In the genomic region with DNA sequence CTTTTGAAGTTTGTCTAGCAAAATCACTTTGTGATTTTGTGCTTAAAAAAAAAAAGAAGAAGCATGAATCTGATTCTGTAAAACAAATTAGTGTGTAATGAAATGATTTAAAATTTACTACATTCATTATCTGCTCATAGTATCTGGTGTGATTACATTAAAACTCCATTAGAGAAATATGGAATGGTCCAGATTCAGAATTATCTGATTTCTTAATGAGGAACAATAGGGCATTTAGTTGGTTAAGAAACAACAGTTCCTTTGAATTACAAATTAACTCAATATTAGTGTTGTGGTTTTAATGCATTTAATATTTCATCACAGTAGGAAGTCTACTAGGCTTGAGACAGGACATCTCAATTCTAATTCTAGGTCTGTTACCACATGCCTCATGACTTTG, we compare ENCODE assay signal across 29 cellular contexts.
"Had no signal": no experiment of that assay in that cellular context is flagged by ENCODE, and none has a peak within 500 bp of the region (broad histone marks: within the 10 kb centered on the region; RNA-seq: fewer than 3 reads in every experiment).

No MANE protein-coding gene starts in this region.

- H3K4me1 ChIP-seq: esophagus muscularis mucosa, esophagus squamous epithelium, foreskin keratinocyte, gastrocnemius medialis, gastroesophageal sphincter, heart left ventricle, heart right ventricle had no signal

- H3K9me3 Mint-ChIP-seq: dendritic cell treated with granulocyte-macrophage colony-stimulating factor and Interleukin-4, amounts not matched to agents 40 ng/mL and 50 ng/mL, for 4 days; effector memory CD8-positive, alpha-beta T cell had no signal

- H3K9me3 ChIP-seq: esophagus muscularis mucosa, esophagus squamous epithelium, gastrocnemius medialis, gastroesophageal sphincter, heart left ventricle, heart right ventricle had no signal

- H3K27ac Mint-ChIP-seq: dendritic cell treated with granulocyte-macrophage colony-stimulating factor and Interleukin-4, amounts not matched to agents 40 ng/mL and 50 ng/mL, for 4 days; effector memory CD8-positive, alpha-beta T cell; endodermal cell had no signal

- H3K27ac ChIP-seq: coronary artery, dorsolateral prefrontal cortex, epithelial cell of prostate, esophagus muscularis mucosa, esophagus squamous epithelium, foreskin keratinocyte, gastrocnemius medialis, gastroesophageal sphincter, heart left ventricle, heart right ventricle, hepatocyte had no signal

- H2AFZ ChIP-seq: hepatocyte had no signal

- H3K36me3 ChIP-seq: esophagus muscularis mucosa, esophagus squamous epithelium, gastrocnemius medialis, gastroesophageal sphincter, heart left ventricle, heart right ventricle had no signal

- H3K79me2 ChIP-seq: hepatocyte had no signal

- H3K4me3 ChIP-seq: coronary artery, dorsolateral prefrontal cortex, esophagus muscularis mucosa, esophagus squamous epithelium, gastrocnemius medialis, gastroesophageal sphincter, heart left ventricle, heart right ventricle, hepatocyte had no signal

- DNase-seq: cortex of kidney; dermis blood vessel endothelial cell; dorsolateral prefrontal cortex; effector CD4-positive, alpha-beta T cell; effector CD8-positive, alpha-beta T cell; effector memory CD4-positive, alpha-beta T cell; effector memory CD8-positive, alpha-beta T cell; endodermal cell; erythroblast; esophagus squamous epithelium; foreskin fibroblast; foreskin keratinocyte; foreskin melanocyte; gastrocnemius medialis; glutamatergic neuron; head of caudate nucleus; heart left ventricle; heart right ventricle; hippocampal formation had no signal

- H3K4me3 Mint-ChIP-seq: dendritic cell treated with granulocyte-macrophage colony-stimulating factor and Interleukin-4, amounts not matched to agents 40 ng/mL and 50 ng/mL, for 4 days; effector memory CD8-positive, alpha-beta T cell; endodermal cell had no signal

- H3K27me3 ChIP-seq: esophagus muscularis mucosa, esophagus squamous epithelium, foreskin keratinocyte, gastrocnemius medialis, gastroesophageal sphincter, hepatocyte had no signal

- ATAC-seq: effector memory CD8-positive, alpha-beta T cell; esophagus mucosa; foreskin keratinocyte; gastrocnemius medialis; gastroesophageal sphincter; heart left ventricle; heart right ventricle had no signal

- H3K4me2 ChIP-seq: hepatocyte had no signal

- FAIRE-seq: endometrium, endothelial cell of umbilical vein, frontal cortex had no signal
